8 cellular contexts compared by ENCODE assay signal in the genomic region with DNA sequence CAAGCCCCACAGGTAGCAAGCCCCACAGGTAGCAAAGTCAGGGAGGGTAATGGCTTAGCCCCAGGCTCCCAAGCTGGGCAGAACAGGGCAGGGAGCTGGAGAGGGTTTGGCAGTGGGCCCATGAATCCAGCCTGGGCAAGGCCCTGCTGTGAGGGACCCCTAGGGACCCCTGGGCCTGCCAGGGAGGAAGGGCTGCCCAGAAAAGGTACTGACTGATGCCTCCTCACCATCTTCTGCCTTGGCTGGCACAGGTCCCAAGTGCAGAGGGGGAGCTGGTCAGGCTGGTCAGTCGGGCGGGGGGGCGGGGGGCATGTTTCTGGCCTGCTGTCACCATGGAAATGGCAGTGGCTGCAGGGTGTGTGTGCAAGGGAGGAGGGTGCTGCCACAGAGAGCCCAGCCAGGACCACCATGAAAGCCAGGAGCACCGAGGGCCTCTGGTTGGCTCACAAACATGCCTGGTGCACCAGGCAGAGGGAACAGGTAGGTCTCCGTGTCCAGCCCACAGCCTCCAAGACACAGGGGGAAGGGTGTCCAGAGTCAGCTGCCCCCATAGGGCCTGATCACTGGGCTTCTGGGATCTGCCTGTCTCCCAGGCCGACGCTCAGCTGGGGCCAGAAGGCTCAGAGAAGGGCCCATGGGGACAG. TPM values are rescaled to one million over a fixed set of nuclear protein-coding genes. Genes with fewer than 3 reads are reported as not detected.
A peak's percentile ranks its signal among the peaks of the same experiment; 100 is the strongest.
DNase-seq lines count a peak whose midpoint lies in the region; ATAC-seq and TF ChIP-seq lines count a peak whose summit lies in the region.

No MANE protein-coding gene starts in this region.

- peak overlapping the region; percentile 57 for H3K9ac ChIP-seq in HUES6 (ENCODE audit: low read length)

- H3K4me1 Mint-ChIP-seq in central memory CD8-positive, alpha-beta T cell, result peaks cover 10% of the 10 kb centered on the region
- peaks cover 6 to 21% of the 10 kb centered on the region in 2 donors for H3K4me1 Mint-ChIP-seq in natural killer cell

- in situ Hi-C loops in ACHN (cut with HindIII; ENCODE audit: low pct_ligation_motif_present, low pct_unique_long_range_greater_than_20kb, low sequenced_read_pairs), result no loop called here

- H3K27me3 Mint-ChIP-seq in central memory CD8-positive, alpha-beta T cell, result no peaks in the 10 kb centered on the region
- H3K27me3 Mint-ChIP-seq in natural killer cell (ENCODE audit: low read depth in 2 of 2), result peaks cover 0 to 6% of the 10 kb centered on the region in 2 donors

- intact Hi-C loops in natural killer cell (cut with micrococcal nuclease) (no loop called here), left colon (cut with DNase I, micrococcal nuclease) (no loop called here)

- no peak overlapping the region for H3K27ac Mint-ChIP-seq in central memory CD8-positive, alpha-beta T cell (ENCODE audit: low read depth)
- peak overlapping the region in 1 of 2 donors; percentile 16 for H3K27ac Mint-ChIP-seq in natural killer cell

- ATAC-seq in central memory CD8-positive, alpha-beta T cell (replicated peaks; ENCODE audit: extremely low read depth, poor library complexity, severe bottlenecking), result no peak
- ATAC-seq in natural killer cell (no peak), HG03342 (IDR thresholded peaks at IDR 0.05; ENCODE audit: unreplicated experiment) (no peak), left colon (no peak)

- H3K4me3 Mint-ChIP-seq in central memory CD8-positive, alpha-beta T cell, result peak overlapping the region; percentile 78
- peak overlapping the region; percentile 57 for H3K4me3 Mint-ChIP-seq in natural killer cell

- peaks cover 17% of the 10 kb centered on the region for H3K36me3 ChIP-seq in HUES6 (ENCODE audit: control insufficient read depth, insufficient read depth, low read length)

- DNase-seq in ACHN (peak; percentile 25), natural killer cell (no peak), cerebellar cortex (ENCODE audit: low spot score) (no peak), left colon (no peak)
- DNase-seq in central memory CD8-positive, alpha-beta T cell (ENCODE audit: low spot score in 2 of 2), result no peak
- no peak for DNase-seq in stimulated activated CD4-positive, alpha-beta T cell treated with anti-CD3 and anti-CD28 coated beads, Interleukin-1b, Interleukin-23, amount 100 ng/mL, for 48 hours

- peaks cover 31% of the 10 kb centered on the region for H3K4me1 ChIP-seq in HUES6 (ENCODE audit: control insufficient read depth, insufficient read depth, low read length)

- H3K27ac ChIP-seq in HUES6 (ENCODE audit: low read depth, low read length), result no peak overlapping the region

- H3K4me3 ChIP-seq in HUES6 (ENCODE audit: low read depth, low read length), result peak overlapping the region; percentile 57; the same call in 1 of the 2 replicates

- H3K27me3 ChIP-seq in HUES6 (ENCODE audit: control insufficient read depth, insufficient read depth, low read length), result peaks cover 35% of the 10 kb centered on the region

- no peak for TF ChIP-seq CTCF in natural killer cell (IDR thresholded peaks at IDR 0.05)

- peaks cover 10% of the 10 kb centered on the region for H3K36me3 Mint-ChIP-seq in central memory CD8-positive, alpha-beta T cell (ENCODE audit: insufficient read depth)
- H3K36me3 Mint-ChIP-seq in natural killer cell, result no peaks in the 10 kb centered on the region

- H3K9me3 Mint-ChIP-seq in central memory CD8-positive, alpha-beta T cell, result no peaks in the 10 kb centered on the region
- H3K9me3 Mint-ChIP-seq in natural killer cell, result no peaks in the 10 kb centered on the region

- H3K9me3 ChIP-seq in HUES6 (ENCODE audit: control insufficient read depth, insufficient read depth, low read depth, low read length), result no peaks in the 10 kb centered on the region

RNA-seq across cellular contexts. Expression of a gene that starts 1.5 kb away (rescaled TPM):
- total RNA-seq in natural killer cell (1 to 10 TPM; 1.7 to 4.6 (median 2.0) TPM), left colon (10 to 100 TPM; 13.0 to 19.2 TPM)

RNA-seq across cellular contexts. Expression of a gene that starts 13.5 kb away (rescaled TPM):
- total RNA-seq in natural killer cell (100 to 1,000 TPM; 276 to 334 (median 290) TPM), left colon (100 to 1,000 TPM in 1 of 2 donors, 10 to 100 TPM in 1; 86.8 to 222 TPM)

RNA-seq across cellular contexts. Expression of a gene that starts 17.9 kb away (rescaled TPM):
- total RNA-seq in natural killer cell (100 to 1,000 TPM in 2 of 3 donors, 10 to 100 TPM in 1; 70.0 to 233 (median 112) TPM), left colon (10 to 100 TPM; 15.7 to 25.8 TPM)

RNA-seq across cellular contexts. Expression of a gene that starts 53.2 kb away (rescaled TPM):
- total RNA-seq in natural killer cell (under 1 TPM in 2 of 3 donors, not detected in 1; 0.54 to 0.80 TPM), left colon (under 1 TPM; 0.37 to 0.95 TPM)

RNA-seq across cellular contexts. Expression of a gene that starts 53.5 kb away (rescaled TPM):
- total RNA-seq in natural killer cell, result 100 to 1,000 TPM; 104 to 125 (median 112) TPM
- 10 to 100 TPM; 59.2 to 77.4 TPM for total RNA-seq in left colon
